ENCODE assay signal across 8 cellular contexts in genomic region chr11:94973099-94973968, GRCh38. TPM values are rescaled to one million over a fixed set of nuclear protein-coding genes. Genes with fewer than 3 reads are reported as not detected.
DNase-seq lines count a peak whose midpoint lies in the region; ATAC-seq and TF ChIP-seq lines count a peak whose summit lies in the region.

CWC15 (minus strand) TSS chr11:94973556; CDS start chr11:94972185, 1,371 bp downstream.
KDM4D (plus strand) TSS chr11:94973709; CDS start chr11:94997373, 23,664 bp downstream.

- H3K27me3 ChIP-seq in H7 (ENCODE audit: control insufficient read depth, insufficient read depth, low read length) = no peaks in the 10 kb centered on the region
- peaks cover 46% of the 10 kb centered on the region for H3K27me3 ChIP-seq in Loucy (ENCODE audit: insufficient read depth, low read length, poor library complexity, severe bottlenecking)
- no peaks in the 10 kb centered on the region for H3K27me3 ChIP-seq in RWPE2 (ENCODE audit: insufficient read depth, poor library complexity, severe bottlenecking)

- H3F3A ChIP-seq in Loucy (ENCODE audit: low read depth) = no peaks in the 10 kb centered on the region

- no peaks in the 10 kb centered on the region for H3K9me3 ChIP-seq in Loucy (ENCODE audit: insufficient read depth, low read depth, low read length)
- H3K9me3 ChIP-seq in RWPE2 (ENCODE audit: severe bottlenecking) = no peaks in the 10 kb centered on the region

- no peaks in the 10 kb centered on the region for H3K9me3 Mint-ChIP-seq in natural killer cell treated with Interleukin-12 subunit alpha and Interleukin-12 subunit beta and Interleukin-15 and Interleukin-18, amount 100 ng/mL, for 72 hours

- no peaks in the 10 kb centered on the region for H3K9me2 ChIP-seq in Loucy (replicated peaks; ENCODE audit: low read depth, low read length)

- peaks cover 10 to 20% of the 10 kb centered on the region in 2 donors for H3K27me3 Mint-ChIP-seq in natural killer cell treated with Interleukin-12 subunit alpha and Interleukin-12 subunit beta and Interleukin-15 and Interleukin-18, amount 100 ng/mL, for 72 hours

- peak; percentile 95 for DNase-seq in ELR (ENCODE audit: low read depth)
- DNase-seq in H7 = peak; percentile 92
- DNase-seq in RWPE2 (ENCODE audit: low spot score) = peak; percentile 90
- DNase-seq in activated effector memory CD4-positive, alpha-beta T cell treated with Interleukin-2 at 50 U/mL for 16 hours = peak; percentile 91
- DNase-seq in fibroblast of the aortic adventitia (ENCODE audit: low read depth) = peak; percentile 91
- peak; percentile 95 for DNase-seq in natural killer cell treated with Interleukin-12 subunit alpha and Interleukin-12 subunit beta and Interleukin-15 and Interleukin-18, amount 100 ng/mL, for 72 hours (ENCODE audit: low spot score)
- peak; percentile 96 for DNase-seq in stimulated activated naive CD4-positive, alpha-beta T cell treated with Interleukin-2 at 50 U/mL for 16 hours (lab: John Stamatoyannopoulos, UW)

- ATAC-seq in RWPE2 (ENCODE audit: low read depth) = peak; percentile 100
- peak; percentile 100 for ATAC-seq in natural killer cell treated with Interleukin-12 subunit alpha and Interleukin-12 subunit beta and Interleukin-15 and Interleukin-18, amount 100 ng/mL, for 72 hours

- peak within 1 kb of the TSS; percentile 99 for H3K4me3 Mint-ChIP-seq in natural killer cell treated with Interleukin-12 subunit alpha and Interleukin-12 subunit beta and Interleukin-15 and Interleukin-18, amount 100 ng/mL, for 72 hours

- H3K4me1 Mint-ChIP-seq in natural killer cell treated with Interleukin-12 subunit alpha and Interleukin-12 subunit beta and Interleukin-15 and Interleukin-18, amount 100 ng/mL, for 72 hours (ENCODE audit: low read depth in 2 of 2) = peaks cover 20 to 22% of the 10 kb centered on the region in 2 donors

- H3K9ac ChIP-seq in Loucy (ENCODE audit: low read depth, low read length, poor library complexity, severe bottlenecking) = peak within 1 kb of the TSS; percentile 90

- peaks cover 37% of the 10 kb centered on the region for H3K36me3 Mint-ChIP-seq in natural killer cell treated with Interleukin-12 subunit alpha and Interleukin-12 subunit beta and Interleukin-15 and Interleukin-18, amount 100 ng/mL, for 72 hours

- H3K4me2 ChIP-seq in Loucy (ENCODE audit: low read depth, low read length, poor library complexity, severe bottlenecking) = peak within 1 kb of the TSS; percentile 83

- H3K4me3 ChIP-seq in H7 (ENCODE audit: insufficient read depth, low read depth, low read length) = peak within 1 kb of the TSS; percentile 90
- H3K4me3 ChIP-seq in Loucy (ENCODE audit: low read length, poor library complexity, severe bottlenecking) = peak within 1 kb of the TSS; percentile 88
- H3K4me3 ChIP-seq in RWPE2 (ENCODE audit: severe bottlenecking) = peak within 1 kb of the TSS; percentile 67
- peak within 1 kb of the TSS; percentile 95 for H3K4me3 ChIP-seq in fibroblast of the aortic adventitia (ENCODE audit: low read depth, low read length)

- peaks cover 32% of the 10 kb centered on the region for H4K20me1 ChIP-seq in Loucy (ENCODE audit: insufficient read depth, low read length, poor library complexity, severe bottlenecking)

- H3K27ac Mint-ChIP-seq in natural killer cell treated with Interleukin-12 subunit alpha and Interleukin-12 subunit beta and Interleukin-15 and Interleukin-18, amount 100 ng/mL, for 72 hours = peak within 1 kb of the TSS; percentile 93 to 96

- H3K27ac ChIP-seq in RWPE2 (ENCODE audit: poor library complexity, severe bottlenecking) = peak within 1 kb of the TSS; percentile 46

- TF ChIP-seq CTCF in Loucy (conservative IDR thresholded peaks at IDR 0.05; ENCODE audit: low read length) = no peak
- no peak for TF ChIP-seq CTCF in RWPE2 (IDR thresholded peaks at IDR 0.05; ENCODE audit: poor library complexity, severe bottlenecking)
- TF ChIP-seq CTCF in fibroblast of the aortic adventitia (IDR thresholded peaks at IDR 0.05; ENCODE audit: insufficient read depth, low read length) = no peak

- peak within 1 kb of the TSS; percentile 98 for H2AFZ ChIP-seq in Loucy (ENCODE audit: low read length)

- H3K79me2 ChIP-seq in Loucy (ENCODE audit: insufficient read depth, low read length) = peaks cover 35% of the 10 kb centered on the region

- peaks cover 31% of the 10 kb centered on the region for H3K4me1 ChIP-seq in Loucy (ENCODE audit: insufficient read depth, low read length, poor library complexity, severe bottlenecking)
- peaks cover 8% of the 10 kb centered on the region for H3K4me1 ChIP-seq in RWPE2 (ENCODE audit: insufficient read depth, poor library complexity, severe bottlenecking)

- H3K36me3 ChIP-seq in H7 (replicated peaks; ENCODE audit: control insufficient read depth, insufficient read depth, low read length) (peaks cover 19% of the 10 kb centered on the region), Loucy (ENCODE audit: insufficient read depth, low read length) (peaks cover 28% of the 10 kb centered on the region), RWPE2 (ENCODE audit: low read depth) (peaks cover 55% of the 10 kb centered on the region)

RNA-seq across cellular contexts. Expression of gene CWC15, which starts in this region (rescaled TPM):
- total RNA-seq in H7 (2014; rRNA removed; shearing (Covaris generic)) = 30.6 and 42.6 TPM in 2 replicates
- total RNA-seq in fibroblast of the aortic adventitia (ENCODE audit: low replicate concordance) = 48.4 and 61.7 TPM in 2 replicates
- 10 to 100 TPM; 41.5 to 68.3 TPM for total RNA-seq in natural killer cell treated with Interleukin-12 subunit alpha and Interleukin-12 subunit beta and Interleukin-15 and Interleukin-18, amount 100 ng/mL, for 72 hours

RNA-seq across cellular contexts. Expression of gene KDM4D, which starts in this region (rescaled TPM):
- total RNA-seq in H7 (2014; rRNA removed; shearing (Covaris generic)) = 3.3 and 3.7 TPM in 2 replicates
- total RNA-seq in fibroblast of the aortic adventitia (ENCODE audit: low replicate concordance) = 0.08 and 1.1 TPM in 2 replicates
- total RNA-seq in natural killer cell treated with Interleukin-12 subunit alpha and Interleukin-12 subunit beta and Interleukin-15 and Interleukin-18, amount 100 ng/mL, for 72 hours = under 1 TPM; 0.38 to 0.64 TPM

Comparison
In these comparisons a context has a peak if more than half of its experiments do, and no peak if none do; other contexts are left out.
1. Peak in every context shown above with its lines: DNase-seq, ATAC-seq, H3K4me3 ChIP-seq and H3K27ac ChIP-seq.